In genomic region chr13:40261947-40262346, GRCh38 we compare ENCODE assay signal across 39 cellular contexts.
"Had no signal": no experiment of that assay in that cellular context is flagged by ENCODE, and none has a peak within 500 bp of the region (broad histone marks: within the 10 kb centered on the region; RNA-seq: fewer than 3 reads in every experiment).

No MANE protein-coding gene starts in this region.

- H3K9me3 ChIP-seq: adrenal gland, ascending aorta, body of pancreas had no signal

- H3K27me3 ChIP-seq: adrenal gland, ascending aorta, body of pancreas, brain microvascular endothelial cell, cardiac muscle cell had no signal

- ATAC-seq: activated naive CD4-positive, alpha-beta T cell treated with anti-CD3 and anti-CD28 coated beads, Interleukin-2, amount 50 U/mL, for 72 hours; activated naive CD8-positive, alpha-beta T cell treated with anti-CD3 and anti-CD28 coated beads, Interleukin-2, amount 50 U/mL, for 24 hours; activated T-cell treated with anti-CD3 and anti-CD28 coated beads, Interleukin-2, amount 50 U/mL, for 4 hours; activated T-cell treated with anti-CD3 and anti-CD28 coated beads, Interleukin-2, amount 50 U/mL, for 72 hours; activated T-helper 17 cell treated with anti-CD3 and anti-CD28 coated beads, Interleukin-2, amount 50 U/mL, for 72 hours; body of pancreas had no signal

- DNase-seq: activated effector memory CD4-positive, alpha-beta T cell treated with anti-CD3 and anti-CD28 coated beads, Interleukin-2, amount 50 U/mL, for 16 hours; activated effector memory CD4-positive, alpha-beta T cell treated with Interleukin-2 at 50 U/mL for 16 hours; activated gamma-delta T cell; activated gamma-delta T cell treated with Interleukin-2 at 50 U/mL for 16 hours; activated naive CD4-positive, alpha-beta T cell; activated naive CD4-positive, alpha-beta T cell treated with anti-CD3 and anti-CD28 coated beads for 36 hours; activated naive CD4-positive, alpha-beta T cell treated with anti-CD3 and anti-CD28 coated beads, Interleukin-2, amount 10 ng/mL, durations not matched to agents 7 days and 5 days; activated naive CD4-positive, alpha-beta T cell treated with anti-CD3 and anti-CD28 coated beads, Interleukin-2, amount 50 U/mL, for 16 hours; activated naive CD4-positive, alpha-beta T cell treated with Interleukin-2 at 50 U/mL for 16 hours; activated naive CD8-positive, alpha-beta T cell treated with anti-CD3 and anti-CD28 coated beads for 36 hours; activated naive CD8-positive, alpha-beta T cell treated with anti-CD3 and anti-CD28 coated beads, Interleukin-2, amount 10 ng/mL, durations not matched to agents 7 days and 5 days; activated naive CD8-positive, alpha-beta T cell treated with anti-CD3 and anti-CD28 coated beads, Interleukin-2, amount 50 U/mL, for 24 hours; activated T-cell treated with anti-CD3 and anti-CD28 coated beads, Interleukin-2, amount 50 U/mL, for 1 hour; activated T-cell treated with anti-CD3 and anti-CD28 coated beads, Interleukin-2, amount 50 U/mL, for 24 hours; activated T-cell treated with anti-CD3 and anti-CD28 coated beads, Interleukin-2, amount 50 U/mL, for 4 hours; activated T-cell treated with anti-CD3 and anti-CD28 coated beads, Interleukin-2, amount 50 U/mL, for 48 hours; activated T-cell treated with anti-CD3 and anti-CD28 coated beads, Interleukin-2, amount 50 U/mL, for 72 hours; adrenal gland; amniotic stem cell; amygdala; anterior cingulate cortex; aorta; body of pancreas; brain microvascular endothelial cell; caudate nucleus; central memory CD4-positive, alpha-beta T cell; cerebellar nuclear complex had no signal

- H3K4me1 ChIP-seq: body of pancreas had no signal

- H3K9me3 Mint-ChIP-seq: activated naive CD4-positive, alpha-beta T cell treated with anti-CD3 and anti-CD28 coated beads for 36 hours; activated naive CD4-positive, alpha-beta T cell treated with anti-CD3 and anti-CD28 coated beads, Interleukin-2, amount 10 ng/mL, durations not matched to agents 7 days and 5 days; activated naive CD4-positive, alpha-beta T cell treated with anti-CD3 and anti-CD28 coated beads, Interleukin-2, amount 50 U/mL, for 24 hours; activated naive CD8-positive, alpha-beta T cell treated with anti-CD3 and anti-CD28 coated beads for 36 hours; activated T-cell treated with anti-CD3 and anti-CD28 coated beads, Interleukin-2, amount 50 U/mL, for 24 hours; activated T-cell treated with anti-CD3 and anti-CD28 coated beads, Interleukin-2, amount 50 U/mL, for 4 hours; activated T-helper 1 cell treated with anti-CD3 and anti-CD28 coated beads, Interleukin-12 subunit alpha, Interleukin-12 subunit beta, Interleukin-2, Interleukin-4 antibody, amounts not matched to agents 30 ng/mL and 10 ng/mL and 1 ng/mL, durations not matched to agents 14 hours and 24 hours and 36 hours; activated T-helper 17 cell treated with anti-CD3 and anti-CD28 coated beads, Interleukin-2, amount 50 U/mL, for 72 hours; brain; central memory CD8-positive, alpha-beta T cell had no signal

- H3K4me3 ChIP-seq: adrenal gland, ascending aorta, body of pancreas, cardiac muscle cell had no signal

- H3K27ac ChIP-seq: adrenal gland, ascending aorta, body of pancreas, brain microvascular endothelial cell, cardiac muscle cell had no signal

- H3K4me1 Mint-ChIP-seq: activated naive CD4-positive, alpha-beta T cell treated with anti-CD3 and anti-CD28 coated beads, Interleukin-2, amount 10 ng/mL, durations not matched to agents 7 days and 5 days; brain; central memory CD8-positive, alpha-beta T cell had no signal

- FAIRE-seq: astrocyte, bronchial epithelial cell had no signal

- H3K27me3 Mint-ChIP-seq: activated naive CD4-positive, alpha-beta T cell treated with anti-CD3 and anti-CD28 coated beads, Interleukin-2, amount 10 ng/mL, durations not matched to agents 7 days and 5 days; activated naive CD4-positive, alpha-beta T cell treated with anti-CD3 and anti-CD28 coated beads, Interleukin-2, amount 50 U/mL, for 24 hours; activated naive CD8-positive, alpha-beta T cell; activated naive CD8-positive, alpha-beta T cell treated with anti-CD3 and anti-CD28 coated beads for 36 hours; activated naive CD8-positive, alpha-beta T cell treated with anti-CD3 and anti-CD28 coated beads, Interleukin-2, amount 10 ng/mL, durations not matched to agents 7 days and 5 days; activated naive CD8-positive, alpha-beta T cell treated with anti-CD3 and anti-CD28 coated beads, Interleukin-2, amount 50 U/mL, for 24 hours; activated T-cell treated with anti-CD3 and anti-CD28 coated beads, Interleukin-2, amount 50 U/mL, for 24 hours; activated T-helper 17 cell treated with anti-CD3 and anti-CD28 coated beads, Interleukin-2, amount 50 U/mL, for 72 hours; central memory CD8-positive, alpha-beta T cell had no signal

- H3K27ac Mint-ChIP-seq: activated naive CD4-positive, alpha-beta T cell treated with anti-CD3 and anti-CD28 coated beads for 36 hours; activated naive CD4-positive, alpha-beta T cell treated with anti-CD3 and anti-CD28 coated beads, Interleukin-2, amount 10 ng/mL, durations not matched to agents 7 days and 5 days; activated naive CD4-positive, alpha-beta T cell treated with anti-CD3 and anti-CD28 coated beads, Interleukin-2, amount 50 U/mL, for 24 hours; activated naive CD4-positive, alpha-beta T cell treated with anti-CD3 and anti-CD28 coated beads, Interleukin-2, amount 50 U/mL, for 72 hours; activated naive CD8-positive, alpha-beta T cell; activated naive CD8-positive, alpha-beta T cell treated with anti-CD3 and anti-CD28 coated beads for 36 hours; activated naive CD8-positive, alpha-beta T cell treated with anti-CD3 and anti-CD28 coated beads, Interleukin-2, amount 10 ng/mL, durations not matched to agents 7 days and 5 days; activated naive CD8-positive, alpha-beta T cell treated with anti-CD3 and anti-CD28 coated beads, Interleukin-2, amount 50 U/mL, for 24 hours; activated T-cell treated with anti-CD3 and anti-CD28 coated beads, Interleukin-2, amount 50 U/mL, for 24 hours; activated T-cell treated with anti-CD3 and anti-CD28 coated beads, Interleukin-2, amount 50 U/mL, for 72 hours; activated T-helper 1 cell treated with anti-CD3 and anti-CD28 coated beads, Interleukin-12 subunit alpha, Interleukin-12 subunit beta, Interleukin-2, Interleukin-4 antibody, amounts not matched to agents 30 ng/mL and 10 ng/mL and 1 ng/mL, durations not matched to agents 14 hours and 24 hours and 36 hours; activated T-helper 17 cell treated with anti-CD3 and anti-CD28 coated beads, Interleukin-2, amount 50 U/mL, for 72 hours; activated T-helper 2 cell treated with anti-CD3 and anti-CD28 coated beads, Interferon-gamma antibody, Interleukin-2, Interleukin-4, amounts not matched to agents 10 μg/mL and 5 μg/mL and 100 μg/mL, durations not matched to agents 14 hours and 24 hours and 36 hours; brain had no signal

- H3K36me3 Mint-ChIP-seq: activated naive CD4-positive, alpha-beta T cell treated with anti-CD3 and anti-CD28 coated beads, Interleukin-2, amount 50 U/mL, for 72 hours; activated naive CD8-positive, alpha-beta T cell; activated naive CD8-positive, alpha-beta T cell treated with anti-CD3 and anti-CD28 coated beads for 36 hours; brain had no signal

- H3K4me3 Mint-ChIP-seq: activated naive CD4-positive, alpha-beta T cell treated with anti-CD3 and anti-CD28 coated beads for 36 hours; activated naive CD4-positive, alpha-beta T cell treated with anti-CD3 and anti-CD28 coated beads, Interleukin-2, amount 10 ng/mL, durations not matched to agents 7 days and 5 days; activated naive CD4-positive, alpha-beta T cell treated with anti-CD3 and anti-CD28 coated beads, Interleukin-2, amount 50 U/mL, for 24 hours; activated naive CD8-positive, alpha-beta T cell; activated naive CD8-positive, alpha-beta T cell treated with anti-CD3 and anti-CD28 coated beads for 36 hours; activated naive CD8-positive, alpha-beta T cell treated with anti-CD3 and anti-CD28 coated beads, Interleukin-2, amount 10 ng/mL, durations not matched to agents 7 days and 5 days; activated naive CD8-positive, alpha-beta T cell treated with anti-CD3 and anti-CD28 coated beads, Interleukin-2, amount 50 U/mL, for 24 hours; activated T-cell treated with anti-CD3 and anti-CD28 coated beads, Interleukin-2, amount 50 U/mL, for 24 hours; activated T-cell treated with anti-CD3 and anti-CD28 coated beads, Interleukin-2, amount 50 U/mL, for 4 hours; activated T-cell treated with anti-CD3 and anti-CD28 coated beads, Interleukin-2, amount 50 U/mL, for 72 hours; activated T-helper 1 cell treated with anti-CD3 and anti-CD28 coated beads, Interleukin-12 subunit alpha, Interleukin-12 subunit beta, Interleukin-2, Interleukin-4 antibody, amounts not matched to agents 30 ng/mL and 10 ng/mL and 1 ng/mL, durations not matched to agents 14 hours and 24 hours and 36 hours; activated T-helper 17 cell treated with anti-CD3 and anti-CD28 coated beads, Interleukin-2, amount 50 U/mL, for 72 hours; brain; central memory CD8-positive, alpha-beta T cell had no signal

- H3K36me3 ChIP-seq: adrenal gland, ascending aorta, brain microvascular endothelial cell, cardiac muscle cell had no signal
